1 cellular context compared by ENCODE assay signal in the genomic region with DNA sequence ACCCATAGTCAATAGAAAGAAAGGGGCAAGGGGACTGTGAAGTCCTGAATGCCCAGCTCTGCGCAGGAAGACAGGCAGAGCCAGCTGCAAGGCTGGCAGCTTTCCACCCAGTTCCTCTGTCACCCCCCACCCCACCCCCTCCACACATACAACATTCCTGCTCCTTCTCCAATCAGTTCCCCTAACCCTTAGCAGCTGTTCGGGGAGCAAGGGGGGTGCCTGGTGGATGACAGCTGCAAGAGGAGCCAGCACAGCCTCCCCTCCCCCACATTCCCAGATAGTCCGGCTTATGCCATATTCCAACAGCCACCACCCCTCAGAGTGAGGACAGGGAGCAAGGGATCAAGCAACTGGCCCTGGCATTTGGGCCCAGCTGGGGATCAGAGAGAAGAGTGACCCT.
TF ChIP-seq lines count a peak whose summit lies in the region.

No MANE protein-coding gene starts in this region.

TF ChIP-seq in endothelial cell of umbilical vein, 7 proteins besides CTCF, POLR2A, EP300 and RAD21:
- TF ChIP-seq GATA2 (IDR thresholded peaks at IDR 0.05; ENCODE audit: insufficient read depth, insufficient read length, low read depth, low read length) (no peak), POLR2AphosphoS5 (IDR thresholded peaks at IDR 0.05; ENCODE audit: insufficient read depth, low read depth, low read length) (no peak), FOS (IDR thresholded peaks at IDR 0.05; ENCODE audit: borderline replicate concordance, insufficient read depth, low read length) (no peak), MAX (IDR thresholded peaks at IDR 0.05; ENCODE audit: insufficient read depth, insufficient read length) (no peak), EZH2 (IDR thresholded peaks at IDR 0.05; ENCODE audit: borderline replicate concordance, low read depth, low read length, severe bottlenecking) (no peak), JUN (IDR thresholded peaks at IDR 0.05; ENCODE audit: borderline replicate concordance, insufficient read depth, insufficient read length, low read depth) (no peak), MYC (IDR thresholded peaks at IDR 0.05; ENCODE audit: low read depth, low read length) (no peak)
